Comparison of ENCODE assay signal across 23 cellular contexts in the genomic region with DNA sequence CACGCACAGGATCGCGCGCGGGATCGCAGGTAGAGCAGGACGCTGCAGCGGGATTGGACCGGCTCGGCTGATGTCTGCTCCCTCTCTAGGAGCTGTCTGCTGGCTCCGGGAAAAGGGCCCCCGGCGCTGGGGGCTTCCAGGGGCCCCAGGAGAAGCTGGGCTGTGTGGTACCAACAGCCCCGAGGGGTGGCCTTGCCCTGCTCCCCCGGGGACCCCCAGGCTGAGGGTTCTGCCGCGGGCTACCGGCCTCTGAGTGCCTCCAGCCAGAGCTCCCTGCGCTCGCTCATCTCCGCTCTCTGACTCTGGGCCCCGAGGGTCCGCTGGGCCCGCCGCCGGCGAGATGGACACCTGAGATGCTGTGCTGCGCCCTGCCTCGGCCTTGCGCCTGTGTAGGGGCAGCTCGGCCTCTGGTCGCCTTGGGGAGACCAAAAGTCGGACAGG. TPM values are rescaled to one million over a fixed set of nuclear protein-coding genes. Genes with fewer than 3 reads are reported as not detected.
A peak's percentile ranks its signal among the peaks of the same experiment; 100 is the strongest.
DNase-seq lines count a peak whose midpoint lies in the region; ATAC-seq, FAIRE-seq and TF ChIP-seq lines count a peak whose summit lies in the region.
"Had no signal": no experiment of that assay in that cellular context is flagged by ENCODE, and none has a peak within 500 bp of the region (broad histone marks: within the 10 kb centered on the region; RNA-seq: fewer than 3 reads in every experiment).

No MANE protein-coding gene starts in this region.

- no peaks in the 10 kb centered on the region for H3K9me3 Mint-ChIP-seq in T-helper 2 cell treated with Interferon-gamma antibody and Interleukin-4, amounts not matched to agents 5 μg/mL and 100 μg/mL, for 36 hours
- H3K9me3 Mint-ChIP-seq in nephron: no peaks in the 10 kb centered on the region

- H2AFZ ChIP-seq in K562 (ENCODE audit: low read depth, low read length): no peak overlapping the region

- DNase-seq in T-helper 2 cell treated with Interferon-gamma antibody and Interleukin-4, amounts not matched to agents 5 μg/mL and 100 μg/mL, for 36 hours (ENCODE audit: low spot score): no peak
- DNase-seq in T-helper 2 cell (no peak), K562 (ENCODE audit: extremely low read depth in 1 of 4, low spot score in 3 of 4) (no peak), brain microvascular endothelial cell (no peak), upper lobe of right lung (no peak)
- DNase-seq: 8988T; activated CD4-positive, CD25-positive, alpha-beta regulatory T cell treated with anti-CD3 and anti-CD28 coated beads, Interleukin-2, amount 50 U/mL, for 72 hours; amygdala; MG63; NCI-H2081 treated with DMSO at 0.1 percent for 48 hours; T-helper 1 cell; trophoblast cell had no signal

- H3K27ac Mint-ChIP-seq in T-helper 2 cell treated with Interferon-gamma antibody and Interleukin-4, amounts not matched to agents 5 μg/mL and 100 μg/mL, for 36 hours: no peak overlapping the region
- H3K27ac Mint-ChIP-seq in nephron: no peak overlapping the region

- H3K36me3 ChIP-seq in HUES6 (ENCODE audit: control insufficient read depth, insufficient read depth, low read length) (peaks cover 16% of the 10 kb centered on the region), K562 (ENCODE audit: control insufficient read depth, insufficient read depth, low read length) (peaks cover 23% of the 10 kb centered on the region; the same call in 2 of the 3 replicates), brain microvascular endothelial cell (replicated peaks) (no peaks in the 10 kb centered on the region), upper lobe of right lung (no peaks in the 10 kb centered on the region)

- H3K9me1 ChIP-seq in K562 (ENCODE audit: control insufficient read depth, insufficient read depth, low read length): peaks cover 3% of the 10 kb centered on the region

- H3K9me3 ChIP-seq in HUES6 (ENCODE audit: control insufficient read depth, insufficient read depth, low read depth, low read length) (no peaks in the 10 kb centered on the region), K562 (replicated peaks; ENCODE audit: control insufficient read depth, insufficient read depth, low read depth, low read length) (no peaks in the 10 kb centered on the region), upper lobe of right lung (no peaks in the 10 kb centered on the region)
- H3K9me3 ChIP-seq: MG63 had no signal

- H3K36me3 Mint-ChIP-seq in T-helper 2 cell treated with Interferon-gamma antibody and Interleukin-4, amounts not matched to agents 5 μg/mL and 100 μg/mL, for 36 hours (ENCODE audit: low read depth): peaks cover 13% of the 10 kb centered on the region
- no peaks in the 10 kb centered on the region for H3K36me3 Mint-ChIP-seq in nephron (ENCODE audit: low read depth)

- no peak overlapping the region for H3K9ac ChIP-seq in HUES6 (ENCODE audit: low read length)
- H3K9ac ChIP-seq in K562 (ENCODE audit: insufficient read depth in 1 of 2, low read depth in 2 of 2, low read length in 2 of 2): peak overlapping the region; percentile 22 to 81; a peak in 2 of 4 replicates

- WGBS in K562 (ENCODE audit: insufficient coverage, low coverage, missing lambda C conversion rate): 95% methylated on average over 18 of the region's 33 CpGs

- TF ChIP-seq RAD21 in K562 (CRISPR knock-in tag; conservative IDR thresholded peaks at IDR 0.05 in 1 of 2, IDR thresholded peaks at IDR 0.05 in 1 of 2): no peak

- no peak for TF ChIP-seq CTCF in K562 (IDR thresholded peaks at IDR 0.05 in 2 of 3, conservative IDR thresholded peaks at IDR 0.05 in 1 of 3; ENCODE audit: insufficient read depth in 2 of 3, low read depth in 1 of 3, low read length in 3 of 3)
- no peak for TF ChIP-seq CTCF in nephron (IDR thresholded peaks at IDR 0.05; ENCODE audit: unreplicated experiment in 3 of 3)
- TF ChIP-seq CTCF in brain microvascular endothelial cell (IDR thresholded peaks at IDR 0.05; ENCODE audit: low read depth, low read length, missing control alignments): no peak
- no peak for TF ChIP-seq CTCF in upper lobe of right lung (IDR thresholded peaks at IDR 0.05)

- in situ Hi-C loops in K562 (cut with MboI) (no loop called here), brain microvascular endothelial cell (cut with HindIII; ENCODE audit: low pct_ligation_motif_present, low sequenced_read_pairs) (no loop called here)

- intact Hi-C loops in K562 (cut with micrococcal nuclease): loop anchor here (2.0 to 10.0 kb wide), 2 partner anchors 15 to 57 kb away; a partner anchor contains a TSS
- intact Hi-C loops in upper lobe of right lung (cut with DNase I): no loop called here

- no peak for TF ChIP-seq POLR2A in K562 (conservative IDR thresholded peaks at IDR 0.05)

- peaks cover 22% of the 10 kb centered on the region for H3K79me2 ChIP-seq in K562 (ENCODE audit: control insufficient read depth, insufficient read depth, low read length)

- H3K4me3 Mint-ChIP-seq in T-helper 2 cell treated with Interferon-gamma antibody and Interleukin-4, amounts not matched to agents 5 μg/mL and 100 μg/mL, for 36 hours: peak overlapping the region; percentile 72
- H3K4me3 Mint-ChIP-seq in nephron: peak overlapping the region; percentile 80 to 87 (median 85)

- H3K27ac ChIP-seq in HUES6 (ENCODE audit: low read depth, low read length) (no peak overlapping the region), K562 (ENCODE audit: extremely low read depth, low read depth, low read length) (peak overlapping the region; percentile 53), brain microvascular endothelial cell (no peak overlapping the region), upper lobe of right lung (no peak overlapping the region)

- H3K4me1 ChIP-seq in HUES6 (ENCODE audit: control insufficient read depth, insufficient read depth, low read length) (peaks cover 17% of the 10 kb centered on the region), K562 (replicated peaks in 1 of 2; ENCODE audit: control insufficient read depth in 2 of 2, insufficient read depth in 2 of 2, low read length in 2 of 2) (peaks cover 17 to 97% of the 10 kb centered on the region in 2 experiments), upper lobe of right lung (peaks cover 45% of the 10 kb centered on the region)

- POLR2A ChIA-PET in K562 (lab: Yijun Ruan, JAX): interaction anchor here (1.2 kb wide), 1 partner anchor 9 kb away, joined by 3 read pairs; no protein-coding TSS in a partner anchor

- H3K27me3 ChIP-seq in HUES6 (ENCODE audit: control insufficient read depth, insufficient read depth, low read length) (peaks cover 31% of the 10 kb centered on the region), K562 (ENCODE audit: control insufficient read depth in 2 of 2, insufficient read depth in 2 of 2, low read length in 2 of 2) (no peaks in the 10 kb centered on the region), brain microvascular endothelial cell (replicated peaks) (peaks cover 47% of the 10 kb centered on the region), upper lobe of right lung (peaks cover 57% of the 10 kb centered on the region)

- H4K20me1 ChIP-seq in K562 (replicated peaks; ENCODE audit: control insufficient read depth, insufficient read depth, low read length): peaks cover 24% of the 10 kb centered on the region

- FAIRE-seq in K562 (lab: Jason Lieb, UNC): no peak
- FAIRE-seq: frontal cortex, GM12878, HTR-8/SVneo had no signal

- no peak for TF ChIP-seq EP300 in K562 (IDR thresholded peaks at IDR 0.05; ENCODE audit: low read length)

- CTCF ChIA-PET in K562 (lab: Yijun Ruan, JAX; ENCODE audit: low intra/inter-chr PET ratio): no interaction called here

- no peak overlapping the region for H3K4me2 ChIP-seq in K562 (ENCODE audit: insufficient read depth, low read length)

- peaks cover 27% of the 10 kb centered on the region for H3K27me3 Mint-ChIP-seq in T-helper 2 cell treated with Interferon-gamma antibody and Interleukin-4, amounts not matched to agents 5 μg/mL and 100 μg/mL, for 36 hours (ENCODE audit: low read depth)
- peaks cover 31% of the 10 kb centered on the region for H3K27me3 Mint-ChIP-seq in nephron (ENCODE audit: low read depth)

- no TSS peak for BruUV-seq in K562 (replicated peaks; lab: Mats Ljungman, UMichigan)

- H3K4me1 Mint-ChIP-seq in T-helper 2 cell treated with Interferon-gamma antibody and Interleukin-4, amounts not matched to agents 5 μg/mL and 100 μg/mL, for 36 hours (ENCODE audit: low read depth): peaks cover 17% of the 10 kb centered on the region
- H3K4me1 Mint-ChIP-seq in nephron: peaks cover 18% of the 10 kb centered on the region

- peak overlapping the region; percentile 28; the same call in 1 of the 2 replicates for H3K4me3 ChIP-seq in HUES6 (ENCODE audit: low read depth, low read length)
- H3K4me3 ChIP-seq in K562: no peak overlapping the region
- H3K4me3 ChIP-seq in brain microvascular endothelial cell (ENCODE audit: low read depth, low read length): no peak overlapping the region
- no peak overlapping the region for H3K4me3 ChIP-seq in upper lobe of right lung
- H3K4me3 ChIP-seq: lung, MG63 had no signal

- no peak for ATAC-seq in K562
- no peak for ATAC-seq in HG03196 (IDR thresholded peaks at IDR 0.05; ENCODE audit: unreplicated experiment)
- ATAC-seq in upper lobe of right lung: no peak

RNA-seq across cellular contexts. Expression of a gene that starts 1.4 kb away (rescaled TPM):
- 19.5 and 61.4 TPM in 2 replicates for total RNA-seq in K562 (2011; cell fraction: chromatin; rRNA removed; ENCODE audit: low replicate concordance)
- 51.0 and 53.6 TPM in 2 replicates for total RNA-seq in K562 (2011; cell fraction: nucleolus; rRNA removed)
- 31.3 and 34.3 TPM in 2 replicates for total RNA-seq in K562 (2011; cell fraction: nucleoplasm; rRNA removed)
- total RNA-seq in K562 (2014; rRNA removed) (25.3 and 30.1 TPM in 2 replicates), K562 (2014; rRNA removed; fragmentation: Illumina TruSeq; extraction: Trizol) (8.2 and 10.7 TPM in 2 replicates), K562 (2015; rRNA removed; fragmentation: Illumina TruSeq; extraction: Trizol) (19.5 and 22.0 TPM in 2 replicates), K562 (2021) (40.4 TPM in 2 replicates), upper lobe of right lung (7.4 TPM)
- polyA plus RNA-seq in K562 (2011; rRNA removed) (11.6 and 14.6 TPM in 2 replicates), K562 (2014; fragmentation: Illumina TruSeq; extraction: Trizol) (21.1 and 27.8 TPM in 2 replicates), K562 (2014; fragmentation: Nextera tagmentation; extraction: Ambion mirVana) (1 to 10 TPM in 1 of 2 experiments, under 1 TPM in 1; 0.62 to 1.0 TPM), K562 (2014; rRNA removed) (28.9 and 31.6 TPM in 2 replicates)
- 16.4 and 41.9 TPM in 2 replicates for polyA plus RNA-seq in K562 (2011; cell fraction: cytosol; rRNA removed)
- 40.3 and 69.3 TPM in 2 replicates for polyA plus RNA-seq in K562 (2011; cell fraction: nucleus; rRNA removed)
- 21.4 and 26.0 TPM in 2 replicates for polyA plus RNA-seq in K562 (2012)
- polyA minus RNA-seq in K562 (2011; rRNA and poly(A)+ RNA removed): 4.7 and 8.4 TPM in 2 replicates
- polyA minus RNA-seq in K562 (2011; cell fraction: cytosol; rRNA and poly(A)+ RNA removed): 13.9 and 18.4 TPM in 2 replicates
- polyA minus RNA-seq in K562 (2011; cell fraction: nucleus; rRNA and poly(A)+ RNA removed): 10.0 and 12.0 TPM in 2 replicates

RNA-seq across cellular contexts. Expression of a gene that starts 3.7 kb away (rescaled TPM):
- 1.7 and 9.3 TPM in 2 replicates for total RNA-seq in K562 (2011; cell fraction: chromatin; rRNA removed; ENCODE audit: low replicate concordance)
- total RNA-seq in K562 (2011; cell fraction: nucleolus; rRNA removed): 17.9 and 19.0 TPM in 2 replicates
- total RNA-seq in K562 (2011; cell fraction: nucleoplasm; rRNA removed): 5.8 and 6.7 TPM in 2 replicates
- total RNA-seq in K562 (2014; rRNA removed) (7.7 and 8.6 TPM in 2 replicates), K562 (2014; rRNA removed; fragmentation: Illumina TruSeq; extraction: Trizol) (0.67 and 0.84 TPM in 2 replicates), K562 (2015; rRNA removed; fragmentation: Illumina TruSeq; extraction: Trizol) (1.5 and 2.0 TPM in 2 replicates), K562 (2021) (7.6 and 8.2 TPM in 2 replicates), upper lobe of right lung (not detected)
- polyA plus RNA-seq in K562 (2011; rRNA removed) (1.4 and 3.1 TPM in 2 replicates), K562 (2014; fragmentation: Illumina TruSeq; extraction: Trizol) (0.25 and 1.5 TPM in 2 replicates), K562 (2014; fragmentation: Nextera tagmentation; extraction: Ambion mirVana) (under 1 TPM in 1 of 2 experiments, not detected in 1; 0.04 TPM), K562 (2014; rRNA removed) (7.1 and 7.5 TPM in 2 replicates)
- 3.1 and 10.2 TPM in 2 replicates for polyA plus RNA-seq in K562 (2011; cell fraction: cytosol; rRNA removed)
- 14.7 and 20.3 TPM in 2 replicates for polyA plus RNA-seq in K562 (2011; cell fraction: nucleus; rRNA removed)
- 1.2 and 3.0 TPM in 2 replicates for polyA plus RNA-seq in K562 (2012)
- 0.21 and 0.30 TPM in 2 replicates for polyA minus RNA-seq in K562 (2011; rRNA and poly(A)+ RNA removed)
- polyA minus RNA-seq in K562 (2011; cell fraction: cytosol; rRNA and poly(A)+ RNA removed): 2.8 and 2.9 TPM in 2 replicates
- polyA minus RNA-seq in K562 (2011; cell fraction: nucleus; rRNA and poly(A)+ RNA removed): 2.4 and 2.9 TPM in 2 replicates
- total RNA-seq: chondrocyte, frontal cortex, sciatic nerve had no signal
- polyA plus RNA-seq: CD14-positive monocyte had no signal

RNA-seq across cellular contexts. Expression of a gene that starts 12.5 kb away (rescaled TPM):
- total RNA-seq in K562 (2011; cell fraction: chromatin; rRNA removed; ENCODE audit: low replicate concordance): 71.6 and 270 TPM in 2 replicates
- total RNA-seq in K562 (2011; cell fraction: nucleolus; rRNA removed): 273 and 293 TPM in 2 replicates
- total RNA-seq in K562 (2011; cell fraction: nucleoplasm; rRNA removed): 141 and 143 TPM in 2 replicates
- 85.5 and 110 TPM in 2 replicates for total RNA-seq in K562 (2014; rRNA removed)
- total RNA-seq in K562 (2014; rRNA removed; fragmentation: Illumina TruSeq; extraction: Trizol): 19.7 and 21.6 TPM in 2 replicates
- total RNA-seq in K562 (2015; rRNA removed; fragmentation: Illumina TruSeq; extraction: Trizol): 37.8 and 42.5 TPM in 2 replicates
- 187 and 201 TPM in 2 replicates for total RNA-seq in K562 (2021)
- polyA plus RNA-seq in K562 (2011; rRNA removed): 18.7 and 48.0 TPM in 2 replicates
- polyA plus RNA-seq in K562 (2011; cell fraction: cytosol; rRNA removed): 32.9 and 123 TPM in 2 replicates
- 203 and 375 TPM in 2 replicates for polyA plus RNA-seq in K562 (2011; cell fraction: nucleus; rRNA removed)
- 106 and 151 TPM in 2 replicates for polyA plus RNA-seq in K562 (2012)
- 45.6 and 100 TPM in 2 replicates for polyA plus RNA-seq in K562 (2014; fragmentation: Illumina TruSeq; extraction: Trizol)
- polyA plus RNA-seq in K562 (2014; fragmentation: Nextera tagmentation; extraction: Ambion mirVana): 10 to 100 TPM in 1 of 2 experiments, 1 to 10 TPM in 1; 8.7 to 12.8 TPM
- polyA plus RNA-seq in K562 (2014; rRNA removed): 84.1 and 112 TPM in 2 replicates
- 6.2 and 8.2 TPM in 2 replicates for polyA minus RNA-seq in K562 (2011; rRNA and poly(A)+ RNA removed)
- 33.3 and 34.1 TPM in 2 replicates for polyA minus RNA-seq in K562 (2011; cell fraction: cytosol; rRNA and poly(A)+ RNA removed)
- polyA minus RNA-seq in K562 (2011; cell fraction: nucleus; rRNA and poly(A)+ RNA removed): 65.0 and 81.9 TPM in 2 replicates
- 3.8 TPM for total RNA-seq in upper lobe of right lung

RNA-seq across cellular contexts. Expression of a gene that starts 45.0 kb away (rescaled TPM):
- 0.99 and 3.1 TPM in 2 replicates for total RNA-seq in K562 (2011; cell fraction: chromatin; rRNA removed; ENCODE audit: low replicate concordance)
- total RNA-seq in K562 (2011; cell fraction: nucleolus; rRNA removed): 2.0 and 3.0 TPM in 2 replicates
- total RNA-seq in K562 (2011; cell fraction: nucleoplasm; rRNA removed): 1.1 and 1.5 TPM in 2 replicates
- total RNA-seq in K562 (2014; rRNA removed) (0.12 TPM in 1 of 2 replicates, not detected in the other), K562 (2014; rRNA removed; fragmentation: Illumina TruSeq; extraction: Trizol) (not detected in 2 replicates), K562 (2015; rRNA removed; fragmentation: Illumina TruSeq; extraction: Trizol) (0.15 and 0.22 TPM in 2 replicates), K562 (2021) (0.40 and 0.44 TPM in 2 replicates), upper lobe of right lung (0.75 TPM)
- polyA plus RNA-seq in K562 (2011; rRNA removed) (0.18 and 0.27 TPM in 2 replicates), K562 (2014; fragmentation: Illumina TruSeq; extraction: Trizol) (0.10 and 0.12 TPM in 2 replicates), K562 (2014; fragmentation: Nextera tagmentation; extraction: Ambion mirVana) (not detected), K562 (2014; rRNA removed) (0.16 and 0.24 TPM in 2 replicates)
- polyA plus RNA-seq in K562 (2011; cell fraction: cytosol; rRNA removed): 0.29 and 0.36 TPM in 2 replicates
- 1.6 and 2.9 TPM in 2 replicates for polyA plus RNA-seq in K562 (2011; cell fraction: nucleus; rRNA removed)
- 0.79 and 2.7 TPM in 2 replicates for polyA plus RNA-seq in K562 (2012)
- polyA minus RNA-seq in K562 (2011; rRNA and poly(A)+ RNA removed): 0.09 and 0.18 TPM in 2 replicates
- 1.1 TPM in 1 of 2 replicates, not detected in the other for polyA minus RNA-seq in K562 (2011; cell fraction: cytosol; rRNA and poly(A)+ RNA removed)
- polyA minus RNA-seq in K562 (2011; cell fraction: nucleus; rRNA and poly(A)+ RNA removed): 0.54 and 1.00 TPM in 2 replicates
- total RNA-seq: chondrocyte, frontal cortex, GM12878, RPMI7951 had no signal
- polyA plus RNA-seq: CD14-positive monocyte, GM12878 had no signal

RNA-seq across cellular contexts. Expression of a gene that starts 50.2 kb away (rescaled TPM):
- total RNA-seq in K562 (2011; cell fraction: chromatin; rRNA removed; ENCODE audit: low replicate concordance): 0.53 and 0.65 TPM in 2 replicates
- total RNA-seq in K562 (2011; cell fraction: nucleolus; rRNA removed): 2.2 and 2.5 TPM in 2 replicates
- 0.73 and 0.76 TPM in 2 replicates for total RNA-seq in K562 (2011; cell fraction: nucleoplasm; rRNA removed)
- total RNA-seq in K562 (2014; rRNA removed) (0.23 and 0.49 TPM in 2 replicates), K562 (2014; rRNA removed; fragmentation: Illumina TruSeq; extraction: Trizol) (0.22 and 0.38 TPM in 2 replicates), K562 (2015; rRNA removed; fragmentation: Illumina TruSeq; extraction: Trizol) (0.26 TPM in 1 of 2 replicates, not detected in the other), K562 (2021) (0.75 and 1.1 TPM in 2 replicates), upper lobe of right lung (not detected)
- polyA plus RNA-seq in K562 (2011; rRNA removed) (0.56 and 0.93 TPM in 2 replicates), K562 (2014; fragmentation: Illumina TruSeq; extraction: Trizol) (0.45 and 0.83 TPM in 2 replicates), K562 (2014; fragmentation: Nextera tagmentation; extraction: Ambion mirVana) (not detected), K562 (2014; rRNA removed) (0.20 and 0.32 TPM in 2 replicates)
- 0.58 and 1.1 TPM in 2 replicates for polyA plus RNA-seq in K562 (2011; cell fraction: cytosol; rRNA removed)
- 0.24 and 0.42 TPM in 2 replicates for polyA plus RNA-seq in K562 (2011; cell fraction: nucleus; rRNA removed)
- 0.49 and 1.1 TPM in 2 replicates for polyA plus RNA-seq in K562 (2012)
- polyA minus RNA-seq in K562 (2011; rRNA and poly(A)+ RNA removed): 0.32 and 0.39 TPM in 2 replicates
- 1.0 and 2.1 TPM in 2 replicates for polyA minus RNA-seq in K562 (2011; cell fraction: cytosol; rRNA and poly(A)+ RNA removed)
- polyA minus RNA-seq in K562 (2011; cell fraction: nucleus; rRNA and poly(A)+ RNA removed): not detected in 2 replicates
- total RNA-seq: RPMI7951, sciatic nerve had no signal
- polyA plus RNA-seq: CD14-positive monocyte had no signal
